ENCODE assay signal across 16 cellular contexts in genomic region chr21:44708866-44709425, GRCh38. TPM values are rescaled to one million over a fixed set of nuclear protein-coding genes. Genes with fewer than 3 reads are reported as not detected.
DNase-seq lines count a peak whose midpoint lies in the region; ATAC-seq and TF ChIP-seq lines count a peak whose summit lies in the region.
"Had no signal": no experiment of that assay in that cellular context is flagged by ENCODE, and none has a peak within 500 bp of the region (broad histone marks: within the 10 kb centered on the region; RNA-seq: fewer than 3 reads in every experiment).

No MANE protein-coding gene starts in this region.

- H3K27ac Mint-ChIP-seq in nephron: no peak overlapping the region
- no peak overlapping the region for H3K27ac Mint-ChIP-seq in activated T-helper 1 cell treated with anti-CD3 and anti-CD28 coated beads, Interleukin-12 subunit alpha, Interleukin-12 subunit beta, Interleukin-2, Interleukin-4 antibody, amounts not matched to agents 30 ng/mL and 10 ng/mL and 1 ng/mL, durations not matched to agents 14 hours and 24 hours and 36 hours

- intact Hi-C loops in activated T-helper 1 cell treated with anti-CD3 and anti-CD28 coated beads, Interleukin-12 subunit alpha, Interleukin-12 subunit beta, Interleukin-2, Interleukin-4 antibody, amounts not matched to agents 30 ng/mL and 10 ng/mL and 1 ng/mL, durations not matched to agents 14 hours and 24 hours and 36 hours (cut with micrococcal nuclease): no loop called here

- no peaks in the 10 kb centered on the region for H3K36me3 ChIP-seq in HEK293 (ENCODE audit: control insufficient read depth in 2 of 2, insufficient read depth in 1 of 2, low read length in 2 of 2)
- H3K36me3 ChIP-seq: ascending aorta had no signal

- peak overlapping the region in 2 of 3 experiments; percentile 50 to 56 for H3K4me3 Mint-ChIP-seq in nephron
- H3K4me3 Mint-ChIP-seq in activated T-helper 1 cell treated with anti-CD3 and anti-CD28 coated beads, Interleukin-12 subunit alpha, Interleukin-12 subunit beta, Interleukin-2, Interleukin-4 antibody, amounts not matched to agents 30 ng/mL and 10 ng/mL and 1 ng/mL, durations not matched to agents 14 hours and 24 hours and 36 hours: no peak overlapping the region

- H3K9me3 ChIP-seq in HEK293 (ENCODE audit: control insufficient read depth, insufficient read depth, low read depth, low read length): no peaks in the 10 kb centered on the region
- H3K9me3 ChIP-seq: ascending aorta had no signal

- no peak overlapping the region for H3K4me3 ChIP-seq in HEK293 (ENCODE audit: low read depth, low read length)
- no peak overlapping the region for H3K4me3 ChIP-seq in coronary artery
- H3K4me3 ChIP-seq: ascending aorta, K562 had no signal

- H3K9me3 Mint-ChIP-seq in nephron: peaks cover 5% of the 10 kb centered on the region
- H3K9me3 Mint-ChIP-seq in activated T-helper 1 cell treated with anti-CD3 and anti-CD28 coated beads, Interleukin-12 subunit alpha, Interleukin-12 subunit beta, Interleukin-2, Interleukin-4 antibody, amounts not matched to agents 30 ng/mL and 10 ng/mL and 1 ng/mL, durations not matched to agents 14 hours and 24 hours and 36 hours: peaks cover 4% of the 10 kb centered on the region

- POLR2A ChIA-PET in HEK293 (lab: Yijun Ruan, JAX): no interaction called here

- ATAC-seq in HG03378 (IDR thresholded peaks at IDR 0.05; ENCODE audit: unreplicated experiment): no peak
- ATAC-seq: K562 had no signal

- H3K4me1 Mint-ChIP-seq in nephron: peaks cover 19% of the 10 kb centered on the region
- peaks cover 10% of the 10 kb centered on the region for H3K4me1 Mint-ChIP-seq in activated T-helper 1 cell treated with anti-CD3 and anti-CD28 coated beads, Interleukin-12 subunit alpha, Interleukin-12 subunit beta, Interleukin-2, Interleukin-4 antibody, amounts not matched to agents 30 ng/mL and 10 ng/mL and 1 ng/mL, durations not matched to agents 14 hours and 24 hours and 36 hours (ENCODE audit: low read depth)

- CTCF ChIA-PET in HEK293 (lab: Yijun Ruan, JAX): interaction anchor here (0.6 to 1.2 kb wide), 3 partner anchors 100 to 428 kb away, joined by 3 to 5 read pairs (median 5); no protein-coding TSS in a partner anchor

- DNase-seq in NOMO-1 treated with dmso at 0.1 percent for 144 hours (lab: John Stamatoyannopoulos, UW; ENCODE audit: unreplicated experiment) (peak; percentile 2), NOMO-1 treated with DMSO at 0.1 percent for 48 hours (lab: John Stamatoyannopoulos, UW; ENCODE audit: unreplicated experiment) (no peak), coronary artery (ENCODE audit: low spot score) (peak; percentile 46), NCI-H526 treated with DMSO at 0.1 percent for 48 hours (lab: John Stamatoyannopoulos, UW) (no peak)
- DNase-seq in activated T-helper 1 cell treated with anti-CD3 and anti-CD28 coated beads, Interleukin-12 subunit alpha, Interleukin-12 subunit beta, Interleukin-2, Interleukin-4 antibody, amounts not matched to agents 30 ng/mL and 10 ng/mL and 1 ng/mL, durations not matched to agents 14 hours and 24 hours and 36 hours (ENCODE audit: low spot score): no peak
- DNase-seq: NCI-H524 treated with DMSO at 0.1 percent for 48 hours, SHP77 treated with DMSO at 0.1 percent for 48 hours had no signal

- H3K4me1 ChIP-seq in HEK293 (ENCODE audit: control insufficient read depth, insufficient read depth, low read length): peaks cover 6% of the 10 kb centered on the region; the same call in 1 of the 2 replicates
- H3K4me1 ChIP-seq: ascending aorta had no signal

- H3K36me3 Mint-ChIP-seq in nephron (ENCODE audit: low read depth): no peaks in the 10 kb centered on the region
- H3K36me3 Mint-ChIP-seq in activated T-helper 1 cell treated with anti-CD3 and anti-CD28 coated beads, Interleukin-12 subunit alpha, Interleukin-12 subunit beta, Interleukin-2, Interleukin-4 antibody, amounts not matched to agents 30 ng/mL and 10 ng/mL and 1 ng/mL, durations not matched to agents 14 hours and 24 hours and 36 hours (ENCODE audit: low read depth): peaks cover 2% of the 10 kb centered on the region

- TF ChIP-seq CTCF in HEK293 (tag by site-specific recombination; IDR thresholded peaks at IDR 0.05) (no peak), coronary artery (IDR thresholded peaks at IDR 0.05) (no peak), nephron (IDR thresholded peaks at IDR 0.05; ENCODE audit: unreplicated experiment in 3 of 3) (no peak)

- H3K27me3 Mint-ChIP-seq in nephron (ENCODE audit: low read depth): peaks cover 100% of the 10 kb centered on the region
- H3K27me3 Mint-ChIP-seq in activated T-helper 1 cell treated with anti-CD3 and anti-CD28 coated beads, Interleukin-12 subunit alpha, Interleukin-12 subunit beta, Interleukin-2, Interleukin-4 antibody, amounts not matched to agents 30 ng/mL and 10 ng/mL and 1 ng/mL, durations not matched to agents 14 hours and 24 hours and 36 hours (ENCODE audit: insufficient read depth): peaks cover 74% of the 10 kb centered on the region

- H3K27ac ChIP-seq in HEK293 (ENCODE audit: extremely low read depth, low read depth, low read length) (no peak overlapping the region), coronary artery (no peak overlapping the region)
- H3K27ac ChIP-seq: 22Rv1, ascending aorta had no signal

TF ChIP-seq in HEK293, 187 proteins besides CTCF, POLR2A, EP300 and RAD21 (continues in another document):
- TF ChIP-seq HOXC10 (CRISPR knock-in tag; IDR thresholded peaks at IDR 0.05): no peak
- TF ChIP-seq EGR2 (tag by site-specific recombination; IDR thresholded peaks at IDR 0.05; ENCODE audit: low read depth): peak; percentile 47; the same call in 1 of the 2 replicates
- TF ChIP-seq ZNF514 (tag by site-specific recombination; IDR thresholded peaks at IDR 0.05): no peak
- no peak for TF ChIP-seq PRDM4 (tag by site-specific recombination; IDR thresholded peaks at IDR 0.05)
- TF ChIP-seq WT1 (tag by site-specific recombination; IDR thresholded peaks at IDR 0.05): no peak
- TF ChIP-seq ZFHX2 (tag by site-specific recombination; conservative IDR thresholded peaks at IDR 0.05): peak; percentile 52
- no peak for TF ChIP-seq ZNF423 (tag by site-specific recombination; IDR thresholded peaks at IDR 0.05)
- TF ChIP-seq ZNF184 (tag by site-specific recombination; IDR thresholded peaks at IDR 0.05): no peak
- no peak for TF ChIP-seq ZNF449 (tag by site-specific recombination; IDR thresholded peaks at IDR 0.05)
- TF ChIP-seq ZNF155 (tag by site-specific recombination; IDR thresholded peaks at IDR 0.05): no peak

RNA-seq across cellular contexts. Expression of gene TSPEAR, which starts 2.4 kb away (rescaled TPM):
- total RNA-seq in activated T-helper 1 cell treated with anti-CD3 and anti-CD28 coated beads, Interleukin-12 subunit alpha, Interleukin-12 subunit beta, Interleukin-2, Interleukin-4 antibody, amounts not matched to agents 30 ng/mL and 10 ng/mL and 1 ng/mL, durations not matched to agents 14 hours and 24 hours and 36 hours: not detected in 2 replicates
- total RNA-seq: ascending aorta, frontal cortex, K562, skeletal muscle tissue, temporal lobe had no signal

RNA-seq across cellular contexts. Expression of gene KRTAP10-12, which starts 12.0 kb away (rescaled TPM):
- not detected in 2 replicates for total RNA-seq in activated T-helper 1 cell treated with anti-CD3 and anti-CD28 coated beads, Interleukin-12 subunit alpha, Interleukin-12 subunit beta, Interleukin-2, Interleukin-4 antibody, amounts not matched to agents 30 ng/mL and 10 ng/mL and 1 ng/mL, durations not matched to agents 14 hours and 24 hours and 36 hours
- total RNA-seq: ascending aorta, frontal cortex, K562, skeletal muscle tissue, temporal lobe had no signal

RNA-seq across cellular contexts. Expression of gene KRTAP12-1, which starts 27.0 kb away (rescaled TPM):
- total RNA-seq in activated T-helper 1 cell treated with anti-CD3 and anti-CD28 coated beads, Interleukin-12 subunit alpha, Interleukin-12 subunit beta, Interleukin-2, Interleukin-4 antibody, amounts not matched to agents 30 ng/mL and 10 ng/mL and 1 ng/mL, durations not matched to agents 14 hours and 24 hours and 36 hours: not detected in 2 replicates
- total RNA-seq: ascending aorta, frontal cortex, K562, skeletal muscle tissue, temporal lobe had no signal

RNA-seq across cellular contexts. Expression of gene KRTAP12-2, which starts 42.2 kb away (rescaled TPM):
- total RNA-seq in activated T-helper 1 cell treated with anti-CD3 and anti-CD28 coated beads, Interleukin-12 subunit alpha, Interleukin-12 subunit beta, Interleukin-2, Interleukin-4 antibody, amounts not matched to agents 30 ng/mL and 10 ng/mL and 1 ng/mL, durations not matched to agents 14 hours and 24 hours and 36 hours: not detected in 2 replicates
- total RNA-seq: ascending aorta, frontal cortex, K562, skeletal muscle tissue, temporal lobe had no signal

RNA-seq across cellular contexts. Expression of gene KRTAP12-3, which starts 51.2 kb away (rescaled TPM):
- total RNA-seq in activated T-helper 1 cell treated with anti-CD3 and anti-CD28 coated beads, Interleukin-12 subunit alpha, Interleukin-12 subunit beta, Interleukin-2, Interleukin-4 antibody, amounts not matched to agents 30 ng/mL and 10 ng/mL and 1 ng/mL, durations not matched to agents 14 hours and 24 hours and 36 hours: not detected in 2 replicates
- total RNA-seq: ascending aorta, frontal cortex, K562, skeletal muscle tissue, temporal lobe had no signal

Comparison
In these comparisons a context has a peak if more than half of its experiments do, and no peak if none do; other contexts are left out.
1. DNase-seq: peak in NOMO-1 treated with dmso at 0.1 percent for 144 hours (single experiment) and coronary artery (single experiment); none in NOMO-1 treated with DMSO at 0.1 percent for 48 hours (single experiment), NCI-H526 treated with DMSO at 0.1 percent for 48 hours (single experiment) and activated T-helper 1 cell treated with anti-CD3 and anti-CD28 coated beads, Interleukin-12 subunit alpha, Interleukin-12 subunit beta, Interleukin-2, Interleukin-4 antibody, amounts not matched to agents 30 ng/mL and 10 ng/mL and 1 ng/mL, durations not matched to agents 14 hours and 24 hours and 36 hours (single experiment).